Comparison of ENCODE assay signal across 34 cellular contexts in genomic region chr4:134848681-134849080, GRCh38.
"Had no signal": no experiment of that assay in that cellular context is flagged by ENCODE, and none has a peak within 500 bp of the region (broad histone marks: within the 10 kb centered on the region; RNA-seq: fewer than 3 reads in every experiment).

No MANE protein-coding gene starts in this region.

- H3K9me3 ChIP-seq: adrenal gland, body of pancreas had no signal

- H3K27ac ChIP-seq: adrenal gland, ascending aorta, body of pancreas, brain microvascular endothelial cell, breast epithelium, cardiac muscle cell had no signal

- H3K4me3 ChIP-seq: adrenal gland, ascending aorta, body of pancreas, breast epithelium, cardiac muscle cell had no signal

- ATAC-seq: activated naive CD4-positive, alpha-beta T cell treated with anti-CD3 and anti-CD28 coated beads, Interleukin-2, amount 50 U/mL, for 72 hours; activated naive CD8-positive, alpha-beta T cell treated with anti-CD3 and anti-CD28 coated beads, Interleukin-2, amount 50 U/mL, for 24 hours; activated T-cell treated with anti-CD3 and anti-CD28 coated beads, Interleukin-2, amount 50 U/mL, for 4 hours; activated T-cell treated with anti-CD3 and anti-CD28 coated beads, Interleukin-2, amount 50 U/mL, for 72 hours; activated T-helper 17 cell treated with anti-CD3 and anti-CD28 coated beads, Interleukin-2, amount 50 U/mL, for 72 hours; body of pancreas had no signal

- FAIRE-seq: astrocyte, bronchial epithelial cell had no signal

- H3K27me3 ChIP-seq: adrenal gland, ascending aorta, body of pancreas, brain microvascular endothelial cell, breast epithelium, cardiac muscle cell had no signal

- DNase-seq: activated effector memory CD4-positive, alpha-beta T cell treated with anti-CD3 and anti-CD28 coated beads, Interleukin-2, amount 50 U/mL, for 16 hours; activated effector memory CD4-positive, alpha-beta T cell treated with Interleukin-2 at 50 U/mL for 16 hours; activated gamma-delta T cell; activated gamma-delta T cell treated with Interleukin-2 at 50 U/mL for 16 hours; activated naive CD4-positive, alpha-beta T cell; activated naive CD4-positive, alpha-beta T cell treated with anti-CD3 and anti-CD28 coated beads for 36 hours; activated naive CD4-positive, alpha-beta T cell treated with anti-CD3 and anti-CD28 coated beads, Interleukin-2, amount 10 ng/mL, durations not matched to agents 7 days and 5 days; activated naive CD4-positive, alpha-beta T cell treated with anti-CD3 and anti-CD28 coated beads, Interleukin-2, amount 50 U/mL, for 16 hours; activated naive CD4-positive, alpha-beta T cell treated with Interleukin-2 at 50 U/mL for 16 hours; activated naive CD8-positive, alpha-beta T cell treated with anti-CD3 and anti-CD28 coated beads for 36 hours; activated naive CD8-positive, alpha-beta T cell treated with anti-CD3 and anti-CD28 coated beads, Interleukin-2, amount 10 ng/mL, durations not matched to agents 7 days and 5 days; activated naive CD8-positive, alpha-beta T cell treated with anti-CD3 and anti-CD28 coated beads, Interleukin-2, amount 50 U/mL, for 24 hours; activated T-cell treated with anti-CD3 and anti-CD28 coated beads, Interleukin-2, amount 50 U/mL, for 1 hour; activated T-cell treated with anti-CD3 and anti-CD28 coated beads, Interleukin-2, amount 50 U/mL, for 24 hours; activated T-cell treated with anti-CD3 and anti-CD28 coated beads, Interleukin-2, amount 50 U/mL, for 4 hours; activated T-cell treated with anti-CD3 and anti-CD28 coated beads, Interleukin-2, amount 50 U/mL, for 48 hours; activated T-cell treated with anti-CD3 and anti-CD28 coated beads, Interleukin-2, amount 50 U/mL, for 72 hours; adrenal gland; amniotic stem cell; amygdala; anterior cingulate cortex; aorta; body of pancreas; brain microvascular endothelial cell; caudate nucleus; central memory CD4-positive, alpha-beta T cell; cerebellar nuclear complex had no signal

- H3K4me1 ChIP-seq: adrenal gland, ascending aorta, body of pancreas, breast epithelium had no signal

- H3K36me3 ChIP-seq: adrenal gland, ascending aorta, brain microvascular endothelial cell, breast epithelium, cardiac muscle cell had no signal
